Comparison of ENCODE assay signal across 25 cellular contexts in genomic region chr14:94524093-94524492, GRCh38. TPM values are rescaled to one million over a fixed set of nuclear protein-coding genes. Genes with fewer than 3 reads are reported as not detected.
DNase-seq lines count a peak whose midpoint lies in the region; ATAC-seq lines count a peak whose summit lies in the region.
"Had no signal": no experiment of that assay in that cellular context is flagged by ENCODE, and none has a peak within 500 bp of the region (broad histone marks: within the 10 kb centered on the region; RNA-seq: fewer than 3 reads in every experiment).

No MANE protein-coding gene starts in this region.

- H3K27ac Mint-ChIP-seq in activated CD8-positive, alpha-beta memory T cell treated with anti-CD3 and anti-CD28 coated beads, Interleukin-2, amount 10 ng/mL, durations not matched to agents 7 days and 5 days = no peak overlapping the region
- H3K27ac Mint-ChIP-seq in stimulated activated naive CD8-positive, alpha-beta T cell treated with anti-CD3 and anti-CD28 coated beads, Interleukin-15, amount 100 ng/mL, for 72 hours = no peak overlapping the region
- H3K27ac Mint-ChIP-seq: CD14-positive monocyte; CD4-positive, CD25-positive, alpha-beta regulatory T cell; CD8-positive, alpha-beta memory T cell had no signal

- no peak for ATAC-seq in activated CD8-positive, alpha-beta memory T cell treated with anti-CD3 and anti-CD28 coated beads, Interleukin-2, amount 10 ng/mL, durations not matched to agents 7 days and 5 days
- no peak for ATAC-seq in stimulated activated naive CD8-positive, alpha-beta T cell treated with anti-CD3 and anti-CD28 coated beads, Interleukin-15, amount 100 ng/mL, for 72 hours
- ATAC-seq: GM12878 had no signal

- peaks cover 17% of the 10 kb centered on the region for H3K27me3 Mint-ChIP-seq in activated CD8-positive, alpha-beta memory T cell treated with anti-CD3 and anti-CD28 coated beads, Interleukin-2, amount 10 ng/mL, durations not matched to agents 7 days and 5 days
- H3K27me3 Mint-ChIP-seq in stimulated activated naive CD8-positive, alpha-beta T cell treated with anti-CD3 and anti-CD28 coated beads, Interleukin-15, amount 100 ng/mL, for 72 hours = peaks cover 46% of the 10 kb centered on the region

- no peaks in the 10 kb centered on the region for H3K36me3 Mint-ChIP-seq in activated CD8-positive, alpha-beta memory T cell treated with anti-CD3 and anti-CD28 coated beads, Interleukin-2, amount 10 ng/mL, durations not matched to agents 7 days and 5 days
- H3K36me3 Mint-ChIP-seq: CD14-positive monocyte; CD4-positive, alpha-beta memory T cell; CD4-positive, CD25-positive, alpha-beta regulatory T cell; CD8-positive, alpha-beta memory T cell had no signal

- H3K9me3 Mint-ChIP-seq in activated CD8-positive, alpha-beta memory T cell treated with anti-CD3 and anti-CD28 coated beads, Interleukin-2, amount 10 ng/mL, durations not matched to agents 7 days and 5 days (ENCODE audit: low read depth) = peaks cover 9% of the 10 kb centered on the region
- peaks cover 8 to 15% of the 10 kb centered on the region in 2 donors for H3K9me3 Mint-ChIP-seq in stimulated activated naive CD8-positive, alpha-beta T cell treated with anti-CD3 and anti-CD28 coated beads, Interleukin-15, amount 100 ng/mL, for 72 hours

- CTCF ChIA-PET in activated CD8-positive, alpha-beta memory T cell treated with anti-CD3 and anti-CD28 coated beads, Interleukin-2, amount 10 ng/mL, durations not matched to agents 7 days and 5 days (lab: Charles Lee) = no interaction called here

- peak; percentile 28 for DNase-seq in activated CD8-positive, alpha-beta memory T cell treated with anti-CD3 and anti-CD28 coated beads, Interleukin-2, amount 10 ng/mL, durations not matched to agents 7 days and 5 days
- no peak for DNase-seq in activated CD8-positive, alpha-beta memory T cell treated with anti-CD3 and anti-CD28 coated beads, Interleukin-2, amount 50 U/mL, for 4 hours
- peak; percentile 53 for DNase-seq in mesenteric fat pad (ENCODE audit: low spot score)
- no peak for DNase-seq in stimulated activated naive CD8-positive, alpha-beta T cell treated with anti-CD3 and anti-CD28 coated beads, Interleukin-15, amount 100 ng/mL, for 72 hours
- no peak for DNase-seq in iPS-NIHi11 (ENCODE audit: low spot score)
- DNase-seq: 8988T; ACHN; BE2C; C1 segment of cervical spinal cord; CD4-positive, alpha-beta memory T cell; CD4-positive, CD25-positive, alpha-beta regulatory T cell; CD8-positive, alpha-beta memory T cell; COR-L47; DMS 273 treated with DMSO at 0.1 percent for 48 hours; DMS153; DMS53; DMS79; DND-41; EL; GDM1 had no signal

- no peak overlapping the region for H3K4me3 Mint-ChIP-seq in activated CD8-positive, alpha-beta memory T cell treated with anti-CD3 and anti-CD28 coated beads, Interleukin-2, amount 10 ng/mL, durations not matched to agents 7 days and 5 days
- no peak overlapping the region for H3K4me3 Mint-ChIP-seq in stimulated activated naive CD8-positive, alpha-beta T cell treated with anti-CD3 and anti-CD28 coated beads, Interleukin-15, amount 100 ng/mL, for 72 hours
- H3K4me3 Mint-ChIP-seq: CD14-positive monocyte; CD4-positive, alpha-beta memory T cell; CD4-positive, CD25-positive, alpha-beta regulatory T cell; CD8-positive, alpha-beta memory T cell had no signal

- H3K4me1 Mint-ChIP-seq in activated CD8-positive, alpha-beta memory T cell treated with anti-CD3 and anti-CD28 coated beads, Interleukin-2, amount 10 ng/mL, durations not matched to agents 7 days and 5 days = no peaks in the 10 kb centered on the region
- H3K4me1 Mint-ChIP-seq in stimulated activated naive CD8-positive, alpha-beta T cell treated with anti-CD3 and anti-CD28 coated beads, Interleukin-15, amount 100 ng/mL, for 72 hours = no peaks in the 10 kb centered on the region
- H3K4me1 Mint-ChIP-seq: CD4-positive, CD25-positive, alpha-beta regulatory T cell; CD8-positive, alpha-beta memory T cell had no signal

RNA-seq across cellular contexts. Expression of gene SERPINA12, which starts 14.8 kb away (rescaled TPM):
- not detected for total RNA-seq in activated CD8-positive, alpha-beta memory T cell treated with anti-CD3 and anti-CD28 coated beads, Interleukin-2, amount 10 ng/mL, durations not matched to agents 7 days and 5 days
- total RNA-seq in mesenteric fat pad = not detected
- total RNA-seq: A673; CD4-positive, alpha-beta memory T cell; CD4-positive, CD25-positive, alpha-beta regulatory T cell; CD8-positive, alpha-beta memory T cell; Daoy; G401; GM12878 had no signal

RNA-seq across cellular contexts. Expression of gene SERPINA4, which starts 37.1 kb away (rescaled TPM):
- total RNA-seq in activated CD8-positive, alpha-beta memory T cell treated with anti-CD3 and anti-CD28 coated beads, Interleukin-2, amount 10 ng/mL, durations not matched to agents 7 days and 5 days = not detected
- not detected for total RNA-seq in mesenteric fat pad
- total RNA-seq: A673; CD4-positive, alpha-beta memory T cell; CD4-positive, CD25-positive, alpha-beta regulatory T cell; CD8-positive, alpha-beta memory T cell; Daoy; G401 had no signal

RNA-seq across cellular contexts. Expression of gene SERPINA9, which starts 48.1 kb away (rescaled TPM):
- total RNA-seq in activated CD8-positive, alpha-beta memory T cell treated with anti-CD3 and anti-CD28 coated beads, Interleukin-2, amount 10 ng/mL, durations not matched to agents 7 days and 5 days = not detected
- total RNA-seq in mesenteric fat pad = not detected
- total RNA-seq: A673; CD4-positive, alpha-beta memory T cell; CD4-positive, CD25-positive, alpha-beta regulatory T cell; CD8-positive, alpha-beta memory T cell; G401; GM12878 had no signal

RNA-seq across cellular contexts. Expression of gene SERPINA5, which starts 57.1 kb away (rescaled TPM):
- not detected for total RNA-seq in activated CD8-positive, alpha-beta memory T cell treated with anti-CD3 and anti-CD28 coated beads, Interleukin-2, amount 10 ng/mL, durations not matched to agents 7 days and 5 days
- 0.48 TPM for total RNA-seq in mesenteric fat pad
- total RNA-seq: A673; CD4-positive, alpha-beta memory T cell; CD4-positive, CD25-positive, alpha-beta regulatory T cell; CD8-positive, alpha-beta memory T cell; G401 had no signal

Comparison
In these comparisons a context has a peak if more than half of its experiments do, and no peak if none do; other contexts are left out.
1. DNase-seq: peak in activated CD8-positive, alpha-beta memory T cell treated with anti-CD3 and anti-CD28 coated beads, Interleukin-2, amount 10 ng/mL, durations not matched to agents 7 days and 5 days (single experiment) and mesenteric fat pad (single experiment); none in activated CD8-positive, alpha-beta memory T cell treated with anti-CD3 and anti-CD28 coated beads, Interleukin-2, amount 50 U/mL, for 4 hours (single experiment), stimulated activated naive CD8-positive, alpha-beta T cell treated with anti-CD3 and anti-CD28 coated beads, Interleukin-15, amount 100 ng/mL, for 72 hours (0 of 2) and iPS-NIHi11 (single experiment).